ENCODE assay signal across 16 cellular contexts in the genomic region with DNA sequence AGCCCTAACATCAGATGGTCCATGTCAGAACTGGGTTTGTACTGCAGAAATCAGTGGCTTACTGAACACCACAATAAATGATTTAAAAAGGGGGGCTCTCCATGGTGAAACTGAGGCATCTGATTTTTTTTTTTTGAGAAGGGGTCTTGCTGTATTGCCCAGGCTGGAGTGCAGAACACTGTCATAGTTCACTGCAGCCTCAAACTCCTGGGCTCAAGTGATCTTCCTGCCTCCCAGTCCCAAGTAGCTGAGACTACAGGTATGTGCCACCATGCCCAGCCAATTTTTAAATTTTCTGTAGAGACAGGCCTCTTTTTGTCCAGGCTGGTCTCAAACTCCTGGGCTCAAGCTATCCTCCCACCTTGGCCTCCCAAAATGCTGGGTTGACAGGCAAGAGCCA. TPM values are rescaled to one million over a fixed set of nuclear protein-coding genes. Genes with fewer than 3 reads are reported as not detected.
A peak's percentile ranks its signal among the peaks of the same experiment; 100 is the strongest.
DNase-seq lines count a peak whose midpoint lies in the region; TF ChIP-seq lines count a peak whose summit lies in the region.
"Had no signal": no experiment of that assay in that cellular context is flagged by ENCODE, and none has a peak within 500 bp of the region (broad histone marks: within the 10 kb centered on the region; RNA-seq: fewer than 3 reads in every experiment).

No MANE protein-coding gene starts in this region.

- H3K18ac ChIP-seq in mesenchymal stem cell (ENCODE audit: low read depth in 1 of 2, low read length in 2 of 2) = no peak overlapping the region

- H2AK5ac ChIP-seq in mesenchymal stem cell (ENCODE audit: low read length, severe bottlenecking) = no peak overlapping the region

- H3K23ac ChIP-seq in mesenchymal stem cell (ENCODE audit: low read length in 2 of 2) = no peak overlapping the region

- no peak overlapping the region for H2BK15ac ChIP-seq in mesenchymal stem cell (ENCODE audit: low read depth, poor library complexity, severe bottlenecking)

- H2BK12ac ChIP-seq in mesenchymal stem cell (ENCODE audit: low read length in 2 of 2) = no peak overlapping the region

- H4K91ac ChIP-seq in mesenchymal stem cell (ENCODE audit: low read length) = no peak overlapping the region

- no peak overlapping the region for H2AFZ ChIP-seq in mesenchymal stem cell (ENCODE audit: low read depth, low read length)
- H2AFZ ChIP-seq: GM23248 had no signal

- H4K8ac ChIP-seq in mesenchymal stem cell (ENCODE audit: low read length) = no peak overlapping the region

- H3K4ac ChIP-seq in mesenchymal stem cell (ENCODE audit: low read depth in 1 of 2, low read length in 2 of 2) = no peak overlapping the region

- peaks cover 52% of the 10 kb centered on the region for H3K79me1 ChIP-seq in mesenchymal stem cell (replicated peaks; ENCODE audit: low read length, poor library complexity, severe bottlenecking)

- no peak overlapping the region for H3K4me2 ChIP-seq in mesenchymal stem cell (ENCODE audit: low read length, poor library complexity, severe bottlenecking)

- H3K4me1 ChIP-seq in HEK293 (ENCODE audit: control insufficient read depth, insufficient read depth, low read length) = no peaks in the 10 kb centered on the region
- peaks cover 14% of the 10 kb centered on the region for H3K4me1 ChIP-seq in mesenchymal stem cell (ENCODE audit: control insufficient read depth, insufficient read depth, low read depth, low read length)
- peaks cover 10 to 15% (median 13%) of the 10 kb centered on the region in 4 donors for H3K4me1 ChIP-seq in transverse colon
- H3K4me1 ChIP-seq: HAP-1, SJSA1 had no signal

- no peak overlapping the region for H2BK120ac ChIP-seq in mesenchymal stem cell (ENCODE audit: low read depth, low read length)

- no peak for TF ChIP-seq CTCF in HEK293 (tag by site-specific recombination; IDR thresholded peaks at IDR 0.05)
- TF ChIP-seq CTCF in RWPE1 (conservative IDR thresholded peaks at IDR 0.05; ENCODE audit: low read depth) = no peak
- TF ChIP-seq CTCF in transverse colon (IDR thresholded peaks at IDR 0.05) = no peak

- no peak overlapping the region for H2BK5ac ChIP-seq in mesenchymal stem cell (ENCODE audit: low read depth, low read length, poor library complexity, severe bottlenecking)

- DNase-seq in RWPE1 (ENCODE audit: low spot score) = no peak
- no peak for DNase-seq in mesenchymal stem cell
- DNase-seq in transverse colon = no peak
- no peak for DNase-seq in NCI-H128 (lab: John Stamatoyannopoulos, UW; ENCODE audit: unreplicated experiment)
- no peak for DNase-seq in activated CD4-positive, alpha-beta T cell treated with anti-CD3 and anti-CD28 coated beads, Interleukin-2, amount 50 U/mL, for 1 hour
- DNase-seq in retina = no peak
- DNase-seq: DMS 273 treated with DMSO at 0.1 percent for 48 hours, GM23248, NCI-H1105, NCI-H1694, NCI-H2081 treated with DMSO at 0.1 percent for 48 hours, NCI-H748 treated with DMSO at 0.1 percent for 48 hours had no signal

- H3K4me3 ChIP-seq in HEK293 (ENCODE audit: low read depth, low read length) (no peak overlapping the region), mesenchymal stem cell (ENCODE audit: insufficient read depth in 1 of 2, low read depth in 1 of 2, low read length in 2 of 2) (no peak overlapping the region), transverse colon (no peak overlapping the region)
- H3K4me3 ChIP-seq: GM23248, HAP-1, SJSA1 had no signal

- H3K27me3 ChIP-seq in mesenchymal stem cell (ENCODE audit: control insufficient read depth in 1 of 2, insufficient read depth in 1 of 2, low read length in 2 of 2) (no peaks in the 10 kb centered on the region), transverse colon (no peaks in the 10 kb centered on the region)
- H3K27me3 ChIP-seq: SJSA1 had no signal

- TF ChIP-seq EP300 in transverse colon (IDR thresholded peaks at IDR 0.05; ENCODE audit: low read depth) = no peak

- no peak overlapping the region for H3K9ac ChIP-seq in mesenchymal stem cell (ENCODE audit: low read length)
- H3K9ac ChIP-seq: GM23248 had no signal

- POLR2A ChIA-PET in HEK293 (lab: Yijun Ruan, JAX) = interaction anchor here (1.1 to 1.4 kb wide), 2 partner anchors 37 to 70 kb away, joined by 3 to 4 read pairs; no protein-coding TSS in a partner anchor
- POLR2A ChIA-PET in RWPE1 (lab: Yijun Ruan, JAX; ENCODE audit: low non-redundant PET) = interaction anchor here (0.6 kb wide), 1 partner anchor 36 kb away, joined by 3 read pairs; no protein-coding TSS in a partner anchor

- TF ChIP-seq POLR2A in transverse colon (IDR thresholded peaks at IDR 0.05) = no peak

- CTCF ChIA-PET in HEK293 (lab: Yijun Ruan, JAX) = interaction anchor here (0.6 to 1.2 kb wide), 5 partner anchors 40 to 419 kb away, joined by 3 to 4 read pairs (median 3); no protein-coding TSS in a partner anchor
- CTCF ChIA-PET in RWPE1 (lab: Yijun Ruan, JAX) = interaction anchor here (0.6 to 1.5 kb wide), 3 partner anchors 15 to 128 kb away, joined by 5 to 12 read pairs (median 5); no protein-coding TSS in a partner anchor

- H3K14ac ChIP-seq in mesenchymal stem cell (ENCODE audit: low read length in 2 of 2) = no peak overlapping the region

- H3K36me3 ChIP-seq in HEK293 (ENCODE audit: control insufficient read depth in 2 of 2, insufficient read depth in 1 of 2, low read length in 2 of 2) = peaks cover 0 to 89% of the 10 kb centered on the region in 2 experiments; a peak in 2 of 3 replicates
- H3K36me3 ChIP-seq in mesenchymal stem cell (ENCODE audit: control insufficient read depth in 1 of 2, insufficient read depth in 2 of 2, low read depth in 1 of 2, low read length in 2 of 2) = peaks cover 98 to 100% of the 10 kb centered on the region in 2 experiments
- H3K36me3 ChIP-seq in transverse colon = peaks cover 0 to 29% (median 14%) of the 10 kb centered on the region in 4 donors

- H3K9me3 ChIP-seq in HEK293 (ENCODE audit: control insufficient read depth, insufficient read depth, low read depth, low read length) = no peaks in the 10 kb centered on the region
- no peaks in the 10 kb centered on the region for H3K9me3 ChIP-seq in mesenchymal stem cell (ENCODE audit: control insufficient read depth, low read length)
- H3K9me3 ChIP-seq in transverse colon = no peaks in the 10 kb centered on the region
- H3K9me3 ChIP-seq: HAP-1, SJSA1 had no signal

- intact Hi-C loops in transverse colon (cut with DNase I; ENCODE audit: low total_unique reads) = loop anchor here (10.0 kb wide), 1 partner anchor 413 kb away; no protein-coding TSS in a partner anchor

- H3K27ac ChIP-seq in HEK293 (ENCODE audit: extremely low read depth, low read depth, low read length) (no peak overlapping the region), RWPE1 (peak overlapping the region; percentile 66), mesenchymal stem cell (ENCODE audit: low read length, poor library complexity, severe bottlenecking) (peak overlapping the region; percentile 38), transverse colon (peak overlapping the region; percentile 51 to 62 (median 56))
- H3K27ac ChIP-seq: GM23248, SJSA1 had no signal

- in situ Hi-C loops in transverse colon (cut with MboI; ENCODE audit: low pct_ligation_motif_present in 1 of 4, low pct_unique_long_range_greater_than_20kb in 1 of 4, low sequenced_read_pairs in 3 of 4) = loop anchor here in 1 of 4 donors (25.0 kb wide), 1 partner anchor 410 kb away; no protein-coding TSS in a partner anchor

TF ChIP-seq in HEK293, 187 proteins besides CTCF, POLR2A, EP300 and RAD21:
- TF ChIP-seq ZNF311 (tag by site-specific recombination; IDR thresholded peaks at IDR 0.05; ENCODE audit: borderline replicate concordance) (no peak), EGR2 (tag by site-specific recombination; IDR thresholded peaks at IDR 0.05; ENCODE audit: low read depth) (no peak), WT1 (tag by site-specific recombination; IDR thresholded peaks at IDR 0.05) (no peak), ZNF121 (tag by site-specific recombination; IDR thresholded peaks at IDR 0.05) (peak; percentile 89), ZBTB48 (tag by site-specific recombination; IDR thresholded peaks at IDR 0.05) (no peak), ZNF248 (tag by site-specific recombination; IDR thresholded peaks at IDR 0.05) (no peak), ZNF48 (tag by site-specific recombination; IDR thresholded peaks at IDR 0.05) (no peak)
- TF ChIP-seq, protein P1, sequence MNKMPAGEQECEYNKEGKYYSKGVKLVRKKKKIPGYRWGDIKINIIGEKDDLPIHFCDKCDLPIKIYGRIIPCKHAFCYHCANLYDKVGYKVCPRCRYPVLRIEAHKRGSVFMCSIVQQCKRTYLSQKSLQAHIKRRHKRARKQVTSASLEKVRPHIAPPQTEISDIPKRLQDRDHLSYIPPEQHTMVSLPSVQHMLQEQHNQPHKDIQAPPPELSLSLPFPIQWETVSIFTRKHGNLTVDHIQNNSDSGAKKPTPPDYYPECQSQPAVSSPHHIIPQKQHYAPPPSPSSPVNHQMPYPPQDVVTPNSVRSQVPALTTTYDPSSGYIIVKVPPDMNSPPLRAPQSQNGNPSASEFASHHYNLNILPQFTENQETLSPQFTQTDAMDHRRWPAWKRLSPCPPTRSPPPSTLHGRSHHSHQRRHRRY (tag by site-specific recombination; IDR thresholded peaks at IDR 0.05) = no peak

RNA-seq across cellular contexts. Expression of a gene that starts 57.4 kb away (rescaled TPM):
- 1.3 TPM for polyA plus RNA-seq in mesenchymal stem cell (2013, experiment 1 of 2)
- polyA plus RNA-seq in mesenchymal stem cell (2013, experiment 2 of 2) = 1.1 TPM
- total RNA-seq in transverse colon = 10 to 100 TPM; 19.1 to 53.8 (median 30.7) TPM
- total RNA-seq: NCI-H460, SJSA1 had no signal
